10 cellular contexts compared by ENCODE assay signal in genomic region chr15:40238481-40238926, GRCh38. TPM values are rescaled to one million over a fixed set of nuclear protein-coding genes. Genes with fewer than 3 reads are reported as not detected.
A peak's percentile ranks its signal among the peaks of the same experiment; 100 is the strongest.
DNase-seq lines count a peak whose midpoint lies in the region; TF ChIP-seq lines count a peak whose summit lies in the region.
"Had no signal": no experiment of that assay in that cellular context is flagged by ENCODE, and none has a peak within 500 bp of the region (broad histone marks: within the 10 kb centered on the region; RNA-seq: fewer than 3 reads in every experiment).

No MANE protein-coding gene starts in this region.

- peak; percentile 37 for DNase-seq in COR-L47 (lab: John Stamatoyannopoulos, UW)
- DNase-seq in NCI-H2196 (lab: John Stamatoyannopoulos, UW; ENCODE audit: unreplicated experiment): peak; percentile 34
- DNase-seq in endodermal cell: no peak
- no peak for DNase-seq in neuronal stem cell (ENCODE audit: low spot score)
- DNase-seq in immature natural killer cell: no peak
- no peak for DNase-seq in NCI-H1436 treated with DMSO at 0.1 percent for 48 hours (lab: John Stamatoyannopoulos, UW)
- DNase-seq in NOMO-1 (lab: John Stamatoyannopoulos, UW; ENCODE audit: unreplicated experiment in 2 of 2): no peak
- DNase-seq in ACHN: no peak

- H3K4me2 ChIP-seq in neuronal stem cell (ENCODE audit: insufficient read depth, low read length, poor library complexity, severe bottlenecking): peak overlapping the region; percentile 61

- H3K18ac ChIP-seq in neuronal stem cell (ENCODE audit: low read length): peak overlapping the region; percentile 80

- H4K91ac ChIP-seq in neuronal stem cell (ENCODE audit: low read depth, low read length, poor library complexity): no peak overlapping the region

- H3K4ac ChIP-seq in neuronal stem cell (ENCODE audit: low read length): no peak overlapping the region

- no peaks in the 10 kb centered on the region for H3K36me3 Mint-ChIP-seq in endodermal cell (ENCODE audit: low read depth)
- no peaks in the 10 kb centered on the region for H3K36me3 Mint-ChIP-seq in immature natural killer cell

- no peaks in the 10 kb centered on the region for H3K9me3 Mint-ChIP-seq in endodermal cell
- no peaks in the 10 kb centered on the region for H3K9me3 Mint-ChIP-seq in immature natural killer cell
- H3K9me3 Mint-ChIP-seq: stimulated activated naive CD8-positive, alpha-beta T cell treated with anti-CD3 and anti-CD28 coated beads, Interleukin-15, Interleukin-2, amounts not matched to agents 100 ng/mL and 50 ng/mL, for 24 hours had no signal

- no peak overlapping the region for H4K8ac ChIP-seq in neuronal stem cell (ENCODE audit: low read depth, low read length)

- H3K14ac ChIP-seq in neuronal stem cell (ENCODE audit: low read length): no peak overlapping the region

- H3K27ac ChIP-seq in endodermal cell (ENCODE audit: low read depth, low read length): no peak overlapping the region
- H3K27ac ChIP-seq in neuronal stem cell (replicated peaks; ENCODE audit: low read length): no peak overlapping the region

- H3K4me1 Mint-ChIP-seq in endodermal cell (peaks cover 17% of the 10 kb centered on the region), immature natural killer cell (peaks cover 4 to 5% of the 10 kb centered on the region in 2 donors)

- in situ Hi-C loops in ACHN (cut with HindIII; ENCODE audit: low pct_ligation_motif_present, low pct_unique_long_range_greater_than_20kb, low sequenced_read_pairs): no loop called here

- H3K4me3 Mint-ChIP-seq in endodermal cell: peak overlapping the region; percentile 39
- H3K4me3 Mint-ChIP-seq in immature natural killer cell: peak overlapping the region in 2 of 5 donors; percentile 38 to 46
- H3K4me3 Mint-ChIP-seq: stimulated activated naive CD8-positive, alpha-beta T cell treated with anti-CD3 and anti-CD28 coated beads, Interleukin-15, Interleukin-2, amounts not matched to agents 100 ng/mL and 50 ng/mL, for 24 hours had no signal

- no peak overlapping the region for H2BK120ac ChIP-seq in neuronal stem cell (ENCODE audit: low read depth, low read length)

- H3K36me3 ChIP-seq in endodermal cell (ENCODE audit: control insufficient read depth, insufficient read depth, low read length) (no peaks in the 10 kb centered on the region), neuronal stem cell (replicated peaks in 1 of 2; ENCODE audit: control insufficient read depth in 2 of 2, insufficient read depth in 2 of 2, low read length in 2 of 2) (no peaks in the 10 kb centered on the region)

- H3K79me1 ChIP-seq in neuronal stem cell (ENCODE audit: low read depth, low read length): no peaks in the 10 kb centered on the region

- peak overlapping the region; percentile 96 for H2AFZ ChIP-seq in neuronal stem cell (ENCODE audit: low read length)

- no peak overlapping the region for H2BK5ac ChIP-seq in neuronal stem cell (ENCODE audit: low read length)

- H3K4me1 ChIP-seq in endodermal cell (ENCODE audit: control insufficient read depth, insufficient read depth, low read length): peaks cover 3% of the 10 kb centered on the region
- H3K4me1 ChIP-seq in neuronal stem cell (ENCODE audit: control insufficient read depth in 2 of 2, insufficient read depth in 1 of 2, low read depth in 1 of 2, low read length in 2 of 2): peaks cover 9 to 14% of the 10 kb centered on the region in 2 donors

- H2BK15ac ChIP-seq in neuronal stem cell (ENCODE audit: low read length): no peak overlapping the region

- H3K27me3 Mint-ChIP-seq in endodermal cell (ENCODE audit: insufficient read depth): peaks cover 29% of the 10 kb centered on the region
- peaks cover 4 to 9% (median 5%) of the 10 kb centered on the region in 3 donors for H3K27me3 Mint-ChIP-seq in immature natural killer cell (ENCODE audit: low read depth in 3 of 3)

- H3K27me3 ChIP-seq in endodermal cell (ENCODE audit: control insufficient read depth, insufficient read depth, low read length, poor library complexity, severe bottlenecking) (peaks cover 16% of the 10 kb centered on the region), neuronal stem cell (ENCODE audit: control insufficient read depth in 3 of 3, insufficient read depth in 3 of 3, low read depth in 1 of 3, low read length in 3 of 3) (peaks cover 0 to 35% (median 9%) of the 10 kb centered on the region in 3 experiments)

- WGBS in endodermal cell (ENCODE audit: insufficient coverage in 1 of 2, insufficient read length in 1 of 2), 2 experiments: 40 to 43% methylated on average over 2 to 6 of the region's 6 CpGs
- no CpG with 5 or more reads among the region's 6 CpGs for WGBS in neuronal stem cell (ENCODE audit: extremely low coverage in 2 of 2, insufficient read length in 2 of 2, insufficient replicate concordance in 1 of 2), 2 donors

- H3K9ac ChIP-seq in endodermal cell (ENCODE audit: extremely low read depth, low read length, poor library complexity, severe bottlenecking): no peak overlapping the region
- peak overlapping the region; percentile 45 for H3K9ac ChIP-seq in neuronal stem cell (ENCODE audit: low read depth, low read length, poor library complexity)

- no peak overlapping the region for H2BK12ac ChIP-seq in neuronal stem cell (ENCODE audit: low read length)

- no peak overlapping the region for H3K27ac Mint-ChIP-seq in endodermal cell
- peak overlapping the region in 1 of 6 donors; percentile 46 for H3K27ac Mint-ChIP-seq in immature natural killer cell
- H3K27ac Mint-ChIP-seq: stimulated activated naive CD8-positive, alpha-beta T cell treated with anti-CD3 and anti-CD28 coated beads, Interleukin-15, Interleukin-2, amounts not matched to agents 100 ng/mL and 50 ng/mL, for 24 hours had no signal

- peak overlapping the region; percentile 69 for H3K4me3 ChIP-seq in endodermal cell (ENCODE audit: low read length)
- peak overlapping the region; percentile 38 to 41 for H3K4me3 ChIP-seq in neuronal stem cell (ENCODE audit: low read length in 2 of 2)

- TF ChIP-seq CTCF in endodermal cell (conservative IDR thresholded peaks at IDR 0.05): no peak

- H2AK5ac ChIP-seq in neuronal stem cell (ENCODE audit: low read depth, low read length): peak overlapping the region; percentile 10

- H3K23ac ChIP-seq in neuronal stem cell (ENCODE audit: low read depth, low read length, poor library complexity): peak overlapping the region; percentile 12

- H3K9me3 ChIP-seq in endodermal cell (ENCODE audit: control insufficient read depth, low read length) (no peaks in the 10 kb centered on the region), neuronal stem cell (replicated peaks in 1 of 2; ENCODE audit: control insufficient read depth in 2 of 2, insufficient read depth in 1 of 2, low read depth in 1 of 2, low read length in 2 of 2) (no peaks in the 10 kb centered on the region)

RNA-seq across cellular contexts. Expression of gene PAK6, which starts 0.4 kb away (rescaled TPM):
- 1 to 10 TPM; 7.7 to 9.1 TPM for total RNA-seq in endodermal cell
- 0.96 TPM for polyA plus RNA-seq in endodermal cell (2013, experiment 1 of 2)
- 0.29 TPM for polyA plus RNA-seq in endodermal cell (2013, experiment 2 of 2)
- 0.36 TPM for polyA plus RNA-seq in neuronal stem cell (2013, experiment 1 of 2)
- polyA plus RNA-seq in neuronal stem cell (2013, experiment 2 of 2): 0.37 TPM
- polyA plus RNA-seq in immature natural killer cell: 1 to 10 TPM; 2.0 to 8.3 (median 3.6) TPM
- total RNA-seq: lung microvascular endothelial cell had no signal

RNA-seq across cellular contexts. Expression of gene ANKRD63, which starts 44.4 kb away (rescaled TPM):
- not detected for total RNA-seq in endodermal cell
- 0.39 TPM for polyA plus RNA-seq in endodermal cell (2013, experiment 1 of 2)
- 0.33 TPM for polyA plus RNA-seq in endodermal cell (2013, experiment 2 of 2)
- not detected for polyA plus RNA-seq in neuronal stem cell (2013, experiment 1 of 2)
- not detected for polyA plus RNA-seq in neuronal stem cell (2013, experiment 2 of 2)
- not detected for polyA plus RNA-seq in immature natural killer cell
- total RNA-seq: lung microvascular endothelial cell had no signal

Comparison
In these comparisons a context has a peak if more than half of its experiments do, and no peak if none do; other contexts are left out.
1. DNase-seq: peak in COR-L47 (single experiment) and NCI-H2196 (single experiment); none in endodermal cell (single experiment), neuronal stem cell (single experiment), immature natural killer cell (0 of 3), NCI-H1436 treated with DMSO at 0.1 percent for 48 hours (single experiment), NOMO-1 (0 of 2) and ACHN (single experiment).